Comparison of ENCODE assay signal across 8 cellular contexts in the genomic region with DNA sequence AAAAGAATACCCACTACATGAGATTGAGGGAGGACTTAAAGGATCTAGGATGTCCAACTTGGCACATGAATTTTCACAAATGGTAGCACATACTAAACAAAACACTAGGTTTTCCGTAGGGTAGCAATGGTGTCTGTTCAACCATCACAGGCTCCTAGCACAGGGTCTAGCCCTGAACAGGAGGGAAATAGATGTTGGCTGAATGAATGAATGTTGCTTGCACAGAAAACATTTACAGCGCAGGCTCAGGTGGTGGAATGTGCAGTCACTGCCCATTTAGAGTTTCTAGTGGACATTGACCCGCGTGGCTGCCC. TPM values are rescaled to one million over a fixed set of nuclear protein-coding genes. Genes with fewer than 3 reads are reported as not detected.
DNase-seq lines count a peak whose midpoint lies in the region; ATAC-seq lines count a peak whose summit lies in the region.

No MANE protein-coding gene starts in this region.

- H3K4me3 ChIP-seq in adipocyte (ENCODE audit: low read length) (peak overlapping the region; percentile 87), mesendoderm (ENCODE audit: low read length) (no peak overlapping the region)

- H3K79me2 ChIP-seq in mesendoderm (ENCODE audit: control insufficient read depth, insufficient read depth, low read length): peaks cover 14% of the 10 kb centered on the region

- ATAC-seq in activated T-cell treated with anti-CD3 and anti-CD28 coated beads, Interleukin-2, amount 50 U/mL, for 72 hours (replicated peaks in 1 of 2): peak; percentile 3 to 5
- ATAC-seq in HG03103 (IDR thresholded peaks at IDR 0.05; ENCODE audit: low read depth, unreplicated experiment): peak; percentile 9

- no peak overlapping the region for H3K4ac ChIP-seq in mesendoderm (ENCODE audit: low read depth, low read length)

- peak overlapping the region; percentile 93 for H3K27ac Mint-ChIP-seq in activated T-cell treated with anti-CD3 and anti-CD28 coated beads, Interleukin-2, amount 50 U/mL, for 72 hours

- peaks cover 3% of the 10 kb centered on the region for H3K79me1 ChIP-seq in mesendoderm (ENCODE audit: low read length)

- peaks cover 6 to 10% of the 10 kb centered on the region in 2 donors for H3K36me3 Mint-ChIP-seq in activated T-cell treated with anti-CD3 and anti-CD28 coated beads, Interleukin-2, amount 50 U/mL, for 72 hours (ENCODE audit: insufficient read depth in 2 of 2)

- no peaks in the 10 kb centered on the region for H3K9me3 ChIP-seq in adipocyte (ENCODE audit: control insufficient read depth, low read length)

- H3K27me3 Mint-ChIP-seq in activated T-cell treated with anti-CD3 and anti-CD28 coated beads, Interleukin-2, amount 50 U/mL, for 72 hours (ENCODE audit: low read depth): no peaks in the 10 kb centered on the region

- no peaks in the 10 kb centered on the region for H3K36me3 ChIP-seq in adipocyte (ENCODE audit: control insufficient read depth, insufficient read depth, low read length, severe bottlenecking)
- H3K36me3 ChIP-seq in mesendoderm (ENCODE audit: control insufficient read depth, insufficient read depth, low read length): no peaks in the 10 kb centered on the region

- H3K4me2 ChIP-seq in mesendoderm (ENCODE audit: low read length): peak overlapping the region; percentile 30

- peak overlapping the region; percentile 60 for H2BK15ac ChIP-seq in mesendoderm (replicated peaks; ENCODE audit: low read depth)

- no peak overlapping the region for H4K8ac ChIP-seq in mesendoderm (ENCODE audit: low read depth, low read length)

- no peak overlapping the region for H2AK5ac ChIP-seq in mesendoderm (ENCODE audit: low read length)

- no peak overlapping the region for H4K5ac ChIP-seq in mesendoderm (ENCODE audit: low read length)

- no peak overlapping the region for H3K23ac ChIP-seq in mesendoderm (ENCODE audit: low read length)

- no peak overlapping the region for H3K27ac ChIP-seq in mesendoderm (ENCODE audit: low read depth, low read length)

- peak overlapping the region; percentile 92 to 99 for H3K4me3 Mint-ChIP-seq in activated T-cell treated with anti-CD3 and anti-CD28 coated beads, Interleukin-2, amount 50 U/mL, for 72 hours

- H3K9ac ChIP-seq in adipocyte (ENCODE audit: low read length): peak overlapping the region; percentile 95
- H3K9ac ChIP-seq in mesendoderm (ENCODE audit: low read length): no peak overlapping the region

- peaks cover 32% of the 10 kb centered on the region for H3K4me1 ChIP-seq in adipocyte (ENCODE audit: control insufficient read depth, insufficient read depth, low read length)
- peaks cover 10% of the 10 kb centered on the region for H3K4me1 ChIP-seq in mesendoderm (ENCODE audit: control insufficient read depth, low read depth, low read length)

- H3K18ac ChIP-seq in mesendoderm (ENCODE audit: low read length): no peak overlapping the region

- no peak overlapping the region for H2BK120ac ChIP-seq in mesendoderm (ENCODE audit: low read depth, low read length)

- H3K27me3 ChIP-seq in adipocyte (replicated peaks; ENCODE audit: control insufficient read depth, insufficient read depth, low read length) (no peaks in the 10 kb centered on the region), mesendoderm (ENCODE audit: insufficient read depth, low read length, poor library complexity) (no peaks in the 10 kb centered on the region)

- H3K4me1 Mint-ChIP-seq in activated T-cell treated with anti-CD3 and anti-CD28 coated beads, Interleukin-2, amount 50 U/mL, for 72 hours (ENCODE audit: low read depth): peaks cover 49% of the 10 kb centered on the region

- WGBS in mesendoderm (ENCODE audit: extremely low coverage, insufficient coverage, low lambda C conversion rate): no CpG with 5 or more reads among the region's 4 CpGs

- H3K56ac ChIP-seq in mesendoderm (ENCODE audit: low read length): peak overlapping the region; percentile 47

- H2BK5ac ChIP-seq in mesendoderm (ENCODE audit: low read length): no peak overlapping the region

- no peak for DNase-seq in activated T-cell treated with anti-CD3 and anti-CD28 coated beads, Interleukin-2, amount 50 U/mL, for 72 hours
- no peak for DNase-seq in activated T-cell treated with anti-CD3 and anti-CD28 coated beads, Interleukin-2, amount 50 U/mL, for 48 hours
- DNase-seq in adipocyte (ENCODE audit: low read depth) (no peak), mesendoderm (no peak), NCI-H2029 (lab: John Stamatoyannopoulos, UW) (no peak), COLO829 (ENCODE audit: low spot score) (no peak), NCI-H226 (no peak)

- no peaks in the 10 kb centered on the region for H3K9me3 Mint-ChIP-seq in activated T-cell treated with anti-CD3 and anti-CD28 coated beads, Interleukin-2, amount 50 U/mL, for 72 hours

RNA-seq across cellular contexts. Expression of gene MYCBP2, which starts 1.9 kb away (rescaled TPM):
- total RNA-seq in activated T-cell treated with anti-CD3 and anti-CD28 coated beads, Interleukin-2, amount 50 U/mL, for 72 hours: 10 to 100 TPM; 86.6 to 88.0 TPM
- polyA plus RNA-seq in mesendoderm (2013, experiment 1 of 2): 19.4 TPM
- polyA plus RNA-seq in mesendoderm (2013, experiment 2 of 2): 19.5 TPM
